ENCODE assay signal across 19 cellular contexts in genomic region chr9:35054185-35054835, GRCh38. TPM values are rescaled to one million over a fixed set of nuclear protein-coding genes. Genes with fewer than 3 reads are reported as not detected.
DNase-seq lines count a peak whose midpoint lies in the region; ATAC-seq and TF ChIP-seq lines count a peak whose summit lies in the region.
"Had no signal": no experiment of that assay in that cellular context is flagged by ENCODE, and none has a peak within 500 bp of the region (broad histone marks: within the 10 kb centered on the region; RNA-seq: fewer than 3 reads in every experiment).

No MANE protein-coding gene starts in this region.

- H3K4me1 ChIP-seq in SK-N-SH (ENCODE audit: control insufficient read depth in 1 of 2, insufficient read depth in 2 of 2, low read depth in 1 of 2, low read length in 1 of 2), result no peaks in the 10 kb centered on the region
- H3K4me1 ChIP-seq in PC-9 (replicated peaks; ENCODE audit: insufficient read depth), result no peaks in the 10 kb centered on the region
- H3K4me1 ChIP-seq: BE2C, SJCRH30 had no signal

- H3K27ac Mint-ChIP-seq in stimulated activated naive CD8-positive, alpha-beta T cell treated with anti-CD3 and anti-CD28 coated beads, Interleukin-15, Interleukin-2, amounts not matched to agents 100 ng/mL and 50 ng/mL, for 24 hours, result peak overlapping the region; percentile 12
- H3K27ac Mint-ChIP-seq in stimulated activated naive CD8-positive, alpha-beta T cell treated with anti-CD3 and anti-CD28 coated beads, Interleukin-15, amount 100 ng/mL, for 72 hours, result no peak overlapping the region
- peak overlapping the region; percentile 11 for H3K27ac Mint-ChIP-seq in activated naive CD8-positive, alpha-beta T cell treated with anti-CD3 and anti-CD28 coated beads for 36 hours

- H3K27ac ChIP-seq in SK-N-SH (ENCODE audit: low read depth in 2 of 2, low read length in 1 of 2) (no peak overlapping the region), PC-9 (no peak overlapping the region)
- H3K27ac ChIP-seq: SJCRH30 had no signal

- intact Hi-C loops in PC-9 (cut with micrococcal nuclease; ENCODE audit: unreplicated experiment), result no loop called here

- H2AFZ ChIP-seq in SK-N-SH (ENCODE audit: low read depth), result no peak overlapping the region
- H2AFZ ChIP-seq in PC-9, result no peak overlapping the region

- 61% methylated on average over 5 of the region's 5 CpGs for WGBS in SK-N-SH (ENCODE audit: low lambda C conversion rate)

- peaks cover 46 to 86% of the 10 kb centered on the region in 2 experiments for H3K36me3 ChIP-seq in SK-N-SH (replicated peaks in 1 of 2; ENCODE audit: control insufficient read depth in 1 of 2, insufficient read depth in 2 of 2, low read length in 1 of 2)
- H3K36me3 ChIP-seq in PC-9 (ENCODE audit: low read depth), result peaks cover 11% of the 10 kb centered on the region; the same call in 1 of the 2 replicates

- no peak overlapping the region for H3K4me2 ChIP-seq in SK-N-SH
- no peak overlapping the region for H3K4me2 ChIP-seq in PC-9

- no peak overlapping the region for H3K4me3 Mint-ChIP-seq in stimulated activated naive CD8-positive, alpha-beta T cell treated with anti-CD3 and anti-CD28 coated beads, Interleukin-15, Interleukin-2, amounts not matched to agents 100 ng/mL and 50 ng/mL, for 24 hours
- no peak overlapping the region for H3K4me3 Mint-ChIP-seq in stimulated activated naive CD8-positive, alpha-beta T cell treated with anti-CD3 and anti-CD28 coated beads, Interleukin-15, amount 100 ng/mL, for 72 hours
- H3K4me3 Mint-ChIP-seq in activated naive CD8-positive, alpha-beta T cell treated with anti-CD3 and anti-CD28 coated beads for 36 hours, result no peak overlapping the region
- H3K4me3 Mint-ChIP-seq: CD4-positive, CD25-positive, alpha-beta regulatory T cell had no signal

- peaks cover 78% of the 10 kb centered on the region for H3K36me3 Mint-ChIP-seq in stimulated activated naive CD8-positive, alpha-beta T cell treated with anti-CD3 and anti-CD28 coated beads, Interleukin-15, Interleukin-2, amounts not matched to agents 100 ng/mL and 50 ng/mL, for 24 hours (ENCODE audit: low read depth)
- H3K36me3 Mint-ChIP-seq in activated naive CD8-positive, alpha-beta T cell treated with anti-CD3 and anti-CD28 coated beads for 36 hours, result peaks cover 35% of the 10 kb centered on the region

- H3K79me2 ChIP-seq in SK-N-SH (ENCODE audit: insufficient read depth) (peaks cover 7% of the 10 kb centered on the region; the same call in 1 of the 2 replicates), PC-9 (ENCODE audit: low read depth) (no peaks in the 10 kb centered on the region)

- H3K9me3 ChIP-seq in SK-N-SH (no peaks in the 10 kb centered on the region), PC-9 (ENCODE audit: insufficient read depth, low read depth) (no peaks in the 10 kb centered on the region)
- H3K9me3 ChIP-seq: BE2C, SJCRH30 had no signal

- no peak overlapping the region for H3K9ac ChIP-seq in SK-N-SH

- peaks cover 3% of the 10 kb centered on the region for H3K4me1 Mint-ChIP-seq in stimulated activated naive CD8-positive, alpha-beta T cell treated with anti-CD3 and anti-CD28 coated beads, Interleukin-15, Interleukin-2, amounts not matched to agents 100 ng/mL and 50 ng/mL, for 24 hours (ENCODE audit: low read depth)
- H3K4me1 Mint-ChIP-seq in stimulated activated naive CD8-positive, alpha-beta T cell treated with anti-CD3 and anti-CD28 coated beads, Interleukin-15, amount 100 ng/mL, for 72 hours, result no peaks in the 10 kb centered on the region
- H3K4me1 Mint-ChIP-seq in activated naive CD8-positive, alpha-beta T cell treated with anti-CD3 and anti-CD28 coated beads for 36 hours, result no peaks in the 10 kb centered on the region

- no peak for TF ChIP-seq CTCF in SK-N-SH (IDR thresholded peaks at IDR 0.05)
- no peak for TF ChIP-seq CTCF in PC-9 (conservative IDR thresholded peaks at IDR 0.05)

- CTCF ChIA-PET in SK-N-SH (lab: Yijun Ruan, JAX) (interaction anchor here (1.0 to 1.2 kb wide), 2 partner anchors 10 to 155 kb away, joined by 3 to 4 read pairs; no protein-coding TSS in a partner anchor), PC-9 (lab: Charles Lee) (no interaction called here)

- ATAC-seq in SK-N-SH treated with all-trans-retinoic acid at 6 μM for 48 hours (no peak), GM18909 (IDR thresholded peaks at IDR 0.05; ENCODE audit: poor library complexity, unreplicated experiment) (no peak)
- no peak for ATAC-seq in stimulated activated naive CD8-positive, alpha-beta T cell treated with anti-CD3 and anti-CD28 coated beads, Interleukin-15, amount 100 ng/mL, for 72 hours
- ATAC-seq: PC-3 had no signal

- H3K9me3 Mint-ChIP-seq in stimulated activated naive CD8-positive, alpha-beta T cell treated with anti-CD3 and anti-CD28 coated beads, Interleukin-15, Interleukin-2, amounts not matched to agents 100 ng/mL and 50 ng/mL, for 24 hours, result no peaks in the 10 kb centered on the region
- H3K9me3 Mint-ChIP-seq in stimulated activated naive CD8-positive, alpha-beta T cell treated with anti-CD3 and anti-CD28 coated beads, Interleukin-15, amount 100 ng/mL, for 72 hours, result no peaks in the 10 kb centered on the region
- H3K9me3 Mint-ChIP-seq in activated naive CD8-positive, alpha-beta T cell treated with anti-CD3 and anti-CD28 coated beads for 36 hours, result no peaks in the 10 kb centered on the region
- H3K9me3 Mint-ChIP-seq: CD4-positive, CD25-positive, alpha-beta regulatory T cell had no signal

- H3K4me3 ChIP-seq in SK-N-SH (ENCODE audit: low read depth in 2 of 2, low read length in 1 of 2) (no peak overlapping the region), PC-9 (no peak overlapping the region)
- H3K4me3 ChIP-seq: SJCRH30 had no signal

- H3K27me3 ChIP-seq in SK-N-SH (ENCODE audit: insufficient read depth) (no peaks in the 10 kb centered on the region), PC-9 (ENCODE audit: insufficient read depth, low read depth) (no peaks in the 10 kb centered on the region)
- H3K27me3 ChIP-seq: BE2C, SJCRH30 had no signal

- POLR2A ChIA-PET in SK-N-SH (lab: Yijun Ruan, JAX) (interaction anchor here (1.1 kb wide), 1 partner anchor 23 kb away, joined by 4 read pairs; no protein-coding TSS in a partner anchor), PC-9 (lab: Charles Lee; ENCODE audit: unreplicated experiment) (interaction anchor here (0.7 kb wide), 1 partner anchor 9 kb away, joined by 12 read pairs; no protein-coding TSS in a partner anchor)

- TF ChIP-seq RAD21 in SK-N-SH (IDR thresholded peaks at IDR 0.05; ENCODE audit: low read length), result no peak

- TF ChIP-seq EP300 in SK-N-SH (IDR thresholded peaks at IDR 0.05; ENCODE audit: borderline replicate concordance in 1 of 2, low read depth in 1 of 2, low read length in 1 of 2), result no peak

- no TSS peak for BruUV-seq in PC-9 (replicated peaks; lab: Mats Ljungman, UMichigan)

- no peaks in the 10 kb centered on the region for H3K9me2 ChIP-seq in SK-N-SH
- no peaks in the 10 kb centered on the region for H3K9me2 ChIP-seq in PC-9 (ENCODE audit: insufficient read depth)

- H3F3A ChIP-seq in SK-N-SH (replicated peaks; ENCODE audit: insufficient read depth) (peaks cover 37% of the 10 kb centered on the region), PC-9 (ENCODE audit: insufficient read depth, low read depth) (peaks cover 19% of the 10 kb centered on the region; the same call in 1 of the 2 replicates)

- DNase-seq in SK-N-SH (no peak), DMS53 (lab: John Stamatoyannopoulos, UW) (no peak), PC-9 (no peak)
- no peak for DNase-seq in stimulated activated naive CD8-positive, alpha-beta T cell treated with anti-CD3 and anti-CD28 coated beads, Interleukin-15, amount 100 ng/mL, for 72 hours
- no peak for DNase-seq in activated naive CD8-positive, alpha-beta T cell treated with anti-CD3 and anti-CD28 coated beads for 36 hours
- DNase-seq: 8988T; BE2C; CD4-positive, CD25-positive, alpha-beta regulatory T cell; COR-L47; GF-D8; GOT3; KBM-7; NCI-H1105; NCI-H2081 treated with DMSO at 0.1 percent for 48 hours; PC-3 had no signal

- H3K27me3 Mint-ChIP-seq in stimulated activated naive CD8-positive, alpha-beta T cell treated with anti-CD3 and anti-CD28 coated beads, Interleukin-15, Interleukin-2, amounts not matched to agents 100 ng/mL and 50 ng/mL, for 24 hours, result no peaks in the 10 kb centered on the region
- H3K27me3 Mint-ChIP-seq in stimulated activated naive CD8-positive, alpha-beta T cell treated with anti-CD3 and anti-CD28 coated beads, Interleukin-15, amount 100 ng/mL, for 72 hours, result no peaks in the 10 kb centered on the region
- H3K27me3 Mint-ChIP-seq in activated naive CD8-positive, alpha-beta T cell treated with anti-CD3 and anti-CD28 coated beads for 36 hours, result no peaks in the 10 kb centered on the region
- H3K27me3 Mint-ChIP-seq: CD4-positive, CD25-positive, alpha-beta regulatory T cell had no signal

- H4K20me1 ChIP-seq in SK-N-SH (ENCODE audit: insufficient read depth) (peaks cover 3% of the 10 kb centered on the region; the same call in 1 of the 2 replicates), PC-9 (ENCODE audit: insufficient read depth) (peaks cover 4% of the 10 kb centered on the region; the same call in 1 of the 2 replicates)

TF ChIP-seq in SK-N-SH, 30 proteins besides CTCF, POLR2A, EP300 and RAD21 (continues in another document):
- TF ChIP-seq ELF1 (IDR thresholded peaks at IDR 0.05) (no peak), NFIC (IDR thresholded peaks at IDR 0.05; ENCODE audit: borderline replicate concordance) (no peak)

TF ChIP-seq in SK-N-SH treated with all-trans-retinoic acid at 6 μM for 48 hours, 23 proteins besides CTCF, POLR2A, EP300 and RAD21 (continues in another document):
- TF ChIP-seq ZNF70 (CRISPR knock-in tag; IDR thresholded peaks at IDR 0.05), result no peak

RNA-seq across cellular contexts. Expression of gene VCP, which starts 18.1 kb away (rescaled TPM):
- polyA plus RNA-seq in SK-N-SH (2012; rRNA removed), result 238 and 280 TPM in 2 replicates
- polyA plus RNA-seq in SK-N-SH (2012; cell fraction: cytosol; rRNA removed), result 165 and 205 TPM in 2 replicates
- polyA plus RNA-seq in SK-N-SH (2012; cell fraction: nucleus; rRNA removed), result 474 and 586 TPM in 2 replicates
- total RNA-seq in activated naive CD8-positive, alpha-beta T cell treated with anti-CD3 and anti-CD28 coated beads for 36 hours, result 100 to 1,000 TPM; 264 to 289 TPM
- total RNA-seq in PC-9 (2021), result 200 and 216 TPM in 2 replicates

RNA-seq across cellular contexts. Expression of gene FANCG, which starts 25.4 kb away (rescaled TPM):
- 25.1 and 25.6 TPM in 2 replicates for polyA plus RNA-seq in SK-N-SH (2012; rRNA removed)
- polyA plus RNA-seq in SK-N-SH (2012; cell fraction: cytosol; rRNA removed), result 9.9 and 15.1 TPM in 2 replicates
- 107 and 147 TPM in 2 replicates for polyA plus RNA-seq in SK-N-SH (2012; cell fraction: nucleus; rRNA removed)
- total RNA-seq in activated naive CD8-positive, alpha-beta T cell treated with anti-CD3 and anti-CD28 coated beads for 36 hours, result 100 to 1,000 TPM in 1 of 2 experiments, 10 to 100 TPM in 1; 92.8 to 113 TPM
- 45.3 and 48.7 TPM in 2 replicates for total RNA-seq in PC-9 (2021)

RNA-seq across cellular contexts. Expression of gene PIGO, which starts 42.1 kb away (rescaled TPM):
- 31.0 and 38.5 TPM in 2 replicates for polyA plus RNA-seq in SK-N-SH (2012; rRNA removed)
- polyA plus RNA-seq in SK-N-SH (2012; cell fraction: cytosol; rRNA removed), result 14.9 and 20.1 TPM in 2 replicates
- polyA plus RNA-seq in SK-N-SH (2012; cell fraction: nucleus; rRNA removed), result 50.7 and 64.3 TPM in 2 replicates
- total RNA-seq in activated naive CD8-positive, alpha-beta T cell treated with anti-CD3 and anti-CD28 coated beads for 36 hours, result 10 to 100 TPM; 24.3 to 25.4 TPM
- 18.2 and 20.3 TPM in 2 replicates for total RNA-seq in PC-9 (2021)

RNA-seq across cellular contexts. Expression of gene STOML2, which starts 48.6 kb away (rescaled TPM):
- polyA plus RNA-seq in SK-N-SH (2012; rRNA removed), result 229 and 232 TPM in 2 replicates
- polyA plus RNA-seq in SK-N-SH (2012; cell fraction: cytosol; rRNA removed), result 165 and 201 TPM in 2 replicates
- polyA plus RNA-seq in SK-N-SH (2012; cell fraction: nucleus; rRNA removed), result 194 and 206 TPM in 2 replicates
- total RNA-seq in activated naive CD8-positive, alpha-beta T cell treated with anti-CD3 and anti-CD28 coated beads for 36 hours, result 100 to 1,000 TPM; 260 to 271 TPM
- total RNA-seq in PC-9 (2021), result 109 and 122 TPM in 2 replicates

Comparison
In these comparisons a context has a peak if more than half of its experiments do, and no peak if none do; other contexts are left out.
1. H3K27ac Mint-ChIP-seq: peak in stimulated activated naive CD8-positive, alpha-beta T cell treated with anti-CD3 and anti-CD28 coated beads, Interleukin-15, Interleukin-2, amounts not matched to agents 100 ng/mL and 50 ng/mL, for 24 hours (single experiment) and activated naive CD8-positive, alpha-beta T cell treated with anti-CD3 and anti-CD28 coated beads for 36 hours (single experiment); none in stimulated activated naive CD8-positive, alpha-beta T cell treated with anti-CD3 and anti-CD28 coated beads, Interleukin-15, amount 100 ng/mL, for 72 hours (0 of 2).